Comparison of ENCODE assay signal across 8 cellular contexts in genomic region chr3:105686324-105686897, GRCh38.
DNase-seq lines count a peak whose midpoint lies in the region; ATAC-seq, FAIRE-seq and TF ChIP-seq lines count a peak whose summit lies in the region.

No MANE protein-coding gene starts in this region.

- ATAC-seq in effector memory CD8-positive, alpha-beta T cell (replicated peaks): peak; percentile 74
- no peak for ATAC-seq in activated T-helper 17 cell treated with anti-CD3 and anti-CD28 coated beads, Interleukin-2, amount 50 U/mL, for 72 hours (replicated peaks)

- no peaks in the 10 kb centered on the region for H3K9me3 Mint-ChIP-seq in effector memory CD8-positive, alpha-beta T cell
- H3K9me3 Mint-ChIP-seq in neural crest cell: no peaks in the 10 kb centered on the region
- no peaks in the 10 kb centered on the region for H3K9me3 Mint-ChIP-seq in activated T-helper 17 cell treated with anti-CD3 and anti-CD28 coated beads, Interleukin-2, amount 50 U/mL, for 72 hours

- peak; percentile 97 for FAIRE-seq in A204.1 (lab: Jason Lieb, UNC)

- H3K4me3 Mint-ChIP-seq in effector memory CD8-positive, alpha-beta T cell: peak overlapping the region in 1 of 2 donors; percentile 20
- no peak overlapping the region for H3K4me3 Mint-ChIP-seq in neural crest cell
- no peak overlapping the region for H3K4me3 Mint-ChIP-seq in activated T-helper 17 cell treated with anti-CD3 and anti-CD28 coated beads, Interleukin-2, amount 50 U/mL, for 72 hours

- H3K27me3 Mint-ChIP-seq in effector memory CD8-positive, alpha-beta T cell: no peaks in the 10 kb centered on the region
- H3K27me3 Mint-ChIP-seq in neural crest cell (ENCODE audit: low read depth): no peaks in the 10 kb centered on the region
- H3K27me3 Mint-ChIP-seq in activated T-helper 17 cell treated with anti-CD3 and anti-CD28 coated beads, Interleukin-2, amount 50 U/mL, for 72 hours: no peaks in the 10 kb centered on the region

- DNase-seq in EL (peak; percentile 8), NCI-H69 (lab: John Stamatoyannopoulos, UW) (peak; percentile 28), neural crest cell (ENCODE audit: low read depth, low spot score) (no peak), HuH-7.5 (ENCODE audit: low spot score) (no peak)
- no peak for DNase-seq in effector memory CD8-positive, alpha-beta T cell
- no peak for DNase-seq in activated naive CD4-positive, alpha-beta T cell treated with Interleukin-2 at 50 U/mL for 16 hours

- peak; percentile 84 for TF ChIP-seq CTCF in neural crest cell (conservative IDR thresholded peaks at IDR 0.05)

- H3K27ac Mint-ChIP-seq in effector memory CD8-positive, alpha-beta T cell: peak overlapping the region; percentile 81 to 87
- H3K27ac Mint-ChIP-seq in neural crest cell (ENCODE audit: unreplicated experiment): no peak overlapping the region
- H3K27ac Mint-ChIP-seq in activated T-helper 17 cell treated with anti-CD3 and anti-CD28 coated beads, Interleukin-2, amount 50 U/mL, for 72 hours: no peak overlapping the region

- peaks cover 9 to 22% of the 10 kb centered on the region in 2 donors for H3K4me1 Mint-ChIP-seq in effector memory CD8-positive, alpha-beta T cell (ENCODE audit: low read depth in 2 of 2)
- H3K4me1 Mint-ChIP-seq in neural crest cell: no peaks in the 10 kb centered on the region
- H3K4me1 Mint-ChIP-seq in activated T-helper 17 cell treated with anti-CD3 and anti-CD28 coated beads, Interleukin-2, amount 50 U/mL, for 72 hours: peaks cover 18% of the 10 kb centered on the region

- H3K36me3 Mint-ChIP-seq in effector memory CD8-positive, alpha-beta T cell (ENCODE audit: insufficient read depth): peaks cover 29% of the 10 kb centered on the region
- H3K36me3 Mint-ChIP-seq in neural crest cell (ENCODE audit: low read depth): peaks cover 7% of the 10 kb centered on the region
- peaks cover 88% of the 10 kb centered on the region for H3K36me3 Mint-ChIP-seq in activated T-helper 17 cell treated with anti-CD3 and anti-CD28 coated beads, Interleukin-2, amount 50 U/mL, for 72 hours (ENCODE audit: low read depth)

Comparison
In these comparisons a context has a peak if more than half of its experiments do, and no peak if none do; other contexts are left out.
1. DNase-seq: peak in EL (single experiment) and NCI-H69 (single experiment); none in effector memory CD8-positive, alpha-beta T cell (0 of 3), neural crest cell (single experiment), HuH-7.5 (single experiment) and activated naive CD4-positive, alpha-beta T cell treated with Interleukin-2 at 50 U/mL for 16 hours (single experiment).
2. H3K27ac Mint-ChIP-seq: peak in effector memory CD8-positive, alpha-beta T cell (2 of 2); none in neural crest cell (single experiment) and activated T-helper 17 cell treated with anti-CD3 and anti-CD28 coated beads, Interleukin-2, amount 50 U/mL, for 72 hours (single experiment).